19 cellular contexts compared by ENCODE assay signal in the genomic region with DNA sequence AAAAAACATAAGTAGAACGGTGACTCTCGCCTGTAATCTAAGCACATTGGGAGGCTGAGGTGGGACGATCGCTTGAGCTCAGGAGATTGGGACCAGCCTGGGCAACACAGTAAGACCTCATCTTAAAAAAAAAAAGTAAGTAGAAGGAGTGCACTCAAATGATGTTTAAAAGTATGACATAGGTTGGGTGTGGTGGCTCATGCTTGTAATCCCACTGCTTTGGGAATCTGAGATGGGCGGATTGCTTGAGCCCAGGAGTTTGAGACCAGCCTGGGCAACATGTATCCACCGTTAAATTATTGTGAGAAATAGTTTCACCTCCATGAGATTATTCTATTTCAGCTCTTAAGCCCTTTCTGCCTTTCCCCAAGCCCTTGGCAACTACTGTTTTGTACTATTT. TPM values are rescaled to one million over a fixed set of nuclear protein-coding genes. Genes with fewer than 3 reads are reported as not detected.
DNase-seq lines count a peak whose midpoint lies in the region; ATAC-seq and TF ChIP-seq lines count a peak whose summit lies in the region.
"Had no signal": no experiment of that assay in that cellular context is flagged by ENCODE, and none has a peak within 500 bp of the region (broad histone marks: within the 10 kb centered on the region; RNA-seq: fewer than 3 reads in every experiment).

No MANE protein-coding gene starts in this region.

- peak overlapping the region; percentile 65; the same call in 1 of the 2 replicates for H3K27ac ChIP-seq in GM23338 (ENCODE audit: low read depth)
- H3K27ac ChIP-seq in HEK293 (ENCODE audit: extremely low read depth, low read depth, low read length), result no peak overlapping the region
- no peak overlapping the region for H3K27ac ChIP-seq in endodermal cell (ENCODE audit: low read depth, low read length)
- H3K27ac ChIP-seq in lower lobe of right lung, result no peak overlapping the region
- H3K27ac ChIP-seq: 22Rv1; A549; BLaER1 treated with 17β-estradiol and CSF1 and Interleukin-3, amounts not matched to agents 10 nM and 100 nM; C4-2B had no signal

- H3K27me3 Mint-ChIP-seq in GM23338 (ENCODE audit: insufficient read depth, low read depth, poor library complexity), result peaks cover 2% of the 10 kb centered on the region
- no peaks in the 10 kb centered on the region for H3K27me3 Mint-ChIP-seq in endodermal cell (ENCODE audit: insufficient read depth)
- no peaks in the 10 kb centered on the region for H3K27me3 Mint-ChIP-seq in progenitor cell of endocrine pancreas
- H3K27me3 Mint-ChIP-seq in MCF 10A (ENCODE audit: insufficient read depth, unreplicated experiment), result no peaks in the 10 kb centered on the region
- H3K27me3 Mint-ChIP-seq: B cell; CD4-positive, alpha-beta T cell had no signal

- intact Hi-C loops in lower lobe of right lung (cut with DNase I) (no loop called here), MCF 10A (cut with micrococcal nuclease) (no loop called here)

- POLR2A ChIA-PET in HEK293 (lab: Yijun Ruan, JAX), result interaction anchor here (1.1 to 1.9 kb wide), 2 partner anchors 9 to 11 kb away, joined by 3 to 11 read pairs; a partner anchor contains a TSS
- POLR2A ChIA-PET in MCF 10A (lab: Yijun Ruan, JAX), result interaction anchor here (0.5 to 3.9 kb wide), 3 partner anchors 10 to 14 kb away, joined by 4 to 24 read pairs (median 4); a partner anchor contains a TSS

- no peak overlapping the region for H2AFZ ChIP-seq in GM23338

- TF ChIP-seq CTCF in GM23338 (conservative IDR thresholded peaks at IDR 0.05; ENCODE audit: low read depth in 2 of 2) (no peak), HEK293 (tag by site-specific recombination; IDR thresholded peaks at IDR 0.05) (no peak), endodermal cell (conservative IDR thresholded peaks at IDR 0.05) (no peak), progenitor cell of endocrine pancreas (IDR thresholded peaks at IDR 0.05; ENCODE audit: unreplicated experiment) (no peak), lower lobe of right lung (IDR thresholded peaks at IDR 0.05) (no peak), MCF 10A (IDR thresholded peaks at IDR 0.05; ENCODE audit: unreplicated experiment) (no peak)

- H3K27ac Mint-ChIP-seq in GM23338 (no peak overlapping the region), endodermal cell (peak overlapping the region; percentile 12), progenitor cell of endocrine pancreas (peak overlapping the region; percentile 52), MCF 10A (ENCODE audit: low read depth, unreplicated experiment) (no peak overlapping the region)
- H3K27ac Mint-ChIP-seq: B cell; CD4-positive, alpha-beta T cell; CD8-positive, alpha-beta T cell had no signal

- H3K9ac ChIP-seq in endodermal cell (ENCODE audit: extremely low read depth, low read length, poor library complexity, severe bottlenecking), result no peak overlapping the region
- H3K9ac ChIP-seq: BLaER1 treated with 17β-estradiol and CSF1 and Interleukin-3, amounts not matched to agents 10 nM and 100 nM had no signal

- peaks cover 96% of the 10 kb centered on the region for H3K79me2 ChIP-seq in GM23338 (replicated peaks; ENCODE audit: insufficient read depth)

- H4K20me1 ChIP-seq in GM23338 (replicated peaks; ENCODE audit: insufficient read depth), result peaks cover 9% of the 10 kb centered on the region

- peaks cover 15% of the 10 kb centered on the region; the same call in 2 of the 3 replicates for H3K36me3 Mint-ChIP-seq in GM23338 (ENCODE audit: low read depth)
- peaks cover 25% of the 10 kb centered on the region for H3K36me3 Mint-ChIP-seq in endodermal cell (ENCODE audit: low read depth)
- peaks cover 21% of the 10 kb centered on the region for H3K36me3 Mint-ChIP-seq in progenitor cell of endocrine pancreas (ENCODE audit: insufficient read depth)
- H3K36me3 Mint-ChIP-seq in MCF 10A (ENCODE audit: insufficient read depth, unreplicated experiment), result peaks cover 41% of the 10 kb centered on the region

- no peak for ATAC-seq in GM23338
- no peak for ATAC-seq in HG03354 (IDR thresholded peaks at IDR 0.05; ENCODE audit: poor library complexity, severe bottlenecking, unreplicated experiment)
- ATAC-seq in lower lobe of right lung, result no peak
- ATAC-seq: A549; CD8-positive, alpha-beta T cell had no signal

- no peaks in the 10 kb centered on the region; the same call in 1 of the 2 replicates for H3F3A ChIP-seq in GM23338 (replicated peaks; ENCODE audit: low read depth)

- no peak overlapping the region for H3K4me3 ChIP-seq in GM23338
- H3K4me3 ChIP-seq in HEK293 (ENCODE audit: low read depth, low read length), result no peak overlapping the region
- H3K4me3 ChIP-seq in endodermal cell (ENCODE audit: low read length), result no peak overlapping the region
- no peak overlapping the region for H3K4me3 ChIP-seq in lower lobe of right lung
- H3K4me3 ChIP-seq: A549; BLaER1 treated with 17β-estradiol and CSF1 and Interleukin-3, amounts not matched to agents 10 nM and 100 nM had no signal

- H3K4me2 ChIP-seq in GM23338, result no peak overlapping the region
- H3K4me2 ChIP-seq: A549; BLaER1 treated with 17β-estradiol and CSF1 and Interleukin-3, amounts not matched to agents 10 nM and 100 nM had no signal

- DNase-seq in GM23338 (ENCODE audit: low spot score) (no peak), endodermal cell (no peak), progenitor cell of endocrine pancreas (ENCODE audit: low spot score, unreplicated experiment) (no peak), lower lobe of right lung (no peak), MCF 10A (ENCODE audit: unreplicated experiment) (no peak)
- DNase-seq: AML-193; Caco-2; Calu3; CD4-positive, alpha-beta T cell; CD8-positive, alpha-beta T cell; DMS79 treated with DMSO at 0.1 percent for 48 hours; GF-D8 had no signal

- no TSS peak for BruUV-seq in MCF 10A (replicated peaks; lab: Mats Ljungman, UMichigan)

- no peaks in the 10 kb centered on the region for H3K9me3 Mint-ChIP-seq in GM23338
- no peaks in the 10 kb centered on the region for H3K9me3 Mint-ChIP-seq in endodermal cell
- H3K9me3 Mint-ChIP-seq in progenitor cell of endocrine pancreas (ENCODE audit: low read depth), result peaks cover 3% of the 10 kb centered on the region
- H3K9me3 Mint-ChIP-seq in MCF 10A (ENCODE audit: unreplicated experiment), result no peaks in the 10 kb centered on the region
- H3K9me3 Mint-ChIP-seq: CD4-positive, alpha-beta T cell; CD8-positive, alpha-beta T cell had no signal

- no peaks in the 10 kb centered on the region for H3K27me3 ChIP-seq in GM23338 (ENCODE audit: insufficient read depth)
- no peaks in the 10 kb centered on the region for H3K27me3 ChIP-seq in endodermal cell (ENCODE audit: control insufficient read depth, insufficient read depth, low read length, poor library complexity, severe bottlenecking)
- no peaks in the 10 kb centered on the region for H3K27me3 ChIP-seq in lower lobe of right lung (ENCODE audit: low read depth)
- H3K27me3 ChIP-seq: BLaER1 treated with 17β-estradiol and CSF1 and Interleukin-3, amounts not matched to agents 10 nM and 100 nM had no signal

- H3K4me1 Mint-ChIP-seq in GM23338 (peaks cover 16% of the 10 kb centered on the region), endodermal cell (peaks cover 16% of the 10 kb centered on the region), progenitor cell of endocrine pancreas (ENCODE audit: low read depth) (peaks cover 16% of the 10 kb centered on the region), MCF 10A (ENCODE audit: insufficient read depth, unreplicated experiment) (peaks cover 15% of the 10 kb centered on the region)

- H3K4me3 Mint-ChIP-seq in GM23338 (no peak overlapping the region), endodermal cell (no peak overlapping the region), progenitor cell of endocrine pancreas (ENCODE audit: low read depth) (no peak overlapping the region), MCF 10A (ENCODE audit: unreplicated experiment) (no peak overlapping the region)
- H3K4me3 Mint-ChIP-seq: B cell; CD4-positive, alpha-beta T cell; CD8-positive, alpha-beta T cell had no signal

- H3K4me1 ChIP-seq in GM23338 (ENCODE audit: insufficient read depth) (peaks cover 17% of the 10 kb centered on the region; the same call in 1 of the 2 replicates), HEK293 (ENCODE audit: control insufficient read depth, insufficient read depth, low read length) (peaks cover 6% of the 10 kb centered on the region), endodermal cell (ENCODE audit: control insufficient read depth, insufficient read depth, low read length) (no peaks in the 10 kb centered on the region), lower lobe of right lung (peaks cover 14% of the 10 kb centered on the region)

- H3K36me3 ChIP-seq in GM23338 (ENCODE audit: insufficient read depth) (no peaks in the 10 kb centered on the region), HEK293 (ENCODE audit: control insufficient read depth in 2 of 2, insufficient read depth in 1 of 2, low read length in 2 of 2) (no peaks in the 10 kb centered on the region; a peak in 1 of 3 replicates), endodermal cell (ENCODE audit: control insufficient read depth, insufficient read depth, low read length) (peaks cover 10% of the 10 kb centered on the region), lower lobe of right lung (peaks cover 29% of the 10 kb centered on the region)

- WGBS in endodermal cell (ENCODE audit: insufficient coverage in 1 of 2, insufficient read length in 1 of 2), 2 experiments, result 72 to 79% methylated on average over 6 of the region's 6 CpGs

- H3K9me3 ChIP-seq in HEK293 (ENCODE audit: control insufficient read depth, insufficient read depth, low read depth, low read length), result no peaks in the 10 kb centered on the region
- H3K9me3 ChIP-seq in endodermal cell (ENCODE audit: control insufficient read depth, low read length), result no peaks in the 10 kb centered on the region
- H3K9me3 ChIP-seq in lower lobe of right lung, result no peaks in the 10 kb centered on the region
- H3K9me3 ChIP-seq: A549; BLaER1 treated with 17β-estradiol and CSF1 and Interleukin-3, amounts not matched to agents 10 nM and 100 nM; Caco-2 had no signal

- no peaks in the 10 kb centered on the region for H3K9me2 ChIP-seq in GM23338 (ENCODE audit: insufficient read depth)

- CTCF ChIA-PET in HEK293 (lab: Yijun Ruan, JAX) (interaction anchor here (0.6 to 2.0 kb wide), 4 partner anchors 10 to 448 kb away, joined by 3 to 10 read pairs (median 4); no protein-coding TSS in a partner anchor), MCF 10A (lab: Yijun Ruan, JAX) (interaction anchor here (0.9 kb wide), 1 partner anchor 16 kb away, joined by 3 read pairs; no protein-coding TSS in a partner anchor)

TF ChIP-seq in GM23338, 12 proteins besides CTCF, POLR2A, EP300 and RAD21:
- TF ChIP-seq EZH2phosphoT487 (IDR thresholded peaks at IDR 0.05; ENCODE audit: unreplicated experiment), result no peak

TF ChIP-seq in HEK293, 187 proteins besides CTCF, POLR2A, EP300 and RAD21 (continues in another document):
- TF ChIP-seq ZNF16 (tag by site-specific recombination; IDR thresholded peaks at IDR 0.05; ENCODE audit: low read depth) (no peak), KLF1 (tag by site-specific recombination; IDR thresholded peaks at IDR 0.05) (peak; percentile 80)

RNA-seq across cellular contexts. Expression of a gene that starts 11.2 kb away (rescaled TPM):
- 30.8 and 43.7 TPM in 2 replicates for total RNA-seq in GM23338 (2014; rRNA removed; shearing (Covaris generic))
- polyA plus RNA-seq in GM23338 (2016; fragmentation: Nextera tagmentation; extraction: Ambion mirVana), result 5.2 and 6.4 TPM in 2 replicates
- total RNA-seq in endodermal cell (10 to 100 TPM; 25.4 to 27.2 TPM), progenitor cell of endocrine pancreas (57.3 and 60.4 TPM in 2 replicates), lower lobe of right lung (105 TPM), MCF 10A (2022) (26.4 and 36.4 TPM in 2 replicates)
- polyA plus RNA-seq in endodermal cell (2013, experiment 1 of 2), result 18.5 TPM
- 19.5 TPM for polyA plus RNA-seq in endodermal cell (2013, experiment 2 of 2)

Comparison
In these comparisons a context has a peak if more than half of its experiments do, and no peak if none do; other contexts are left out.
1. H3K27ac Mint-ChIP-seq: peak in endodermal cell (single experiment) and progenitor cell of endocrine pancreas (single experiment); none in GM23338 (single experiment) and MCF 10A (single experiment).